Comparison of ENCODE assay signal across 8 cellular contexts in the genomic region with DNA sequence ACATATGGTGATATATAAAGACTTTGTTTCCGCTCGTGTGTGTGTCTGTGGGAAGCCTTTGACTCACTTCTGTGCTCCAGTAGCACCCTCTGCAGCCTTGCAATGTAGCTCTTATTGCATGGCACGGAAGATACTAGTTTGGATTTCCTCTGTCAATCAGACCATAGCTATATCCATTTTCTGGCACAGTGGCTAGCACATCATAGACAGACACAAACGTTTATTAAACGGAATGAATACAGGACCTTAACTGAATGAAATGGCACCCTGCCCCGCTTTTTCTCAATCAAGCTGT.
DNase-seq lines count a peak whose midpoint lies in the region; ATAC-seq, FAIRE-seq and TF ChIP-seq lines count a peak whose summit lies in the region.

No MANE protein-coding gene starts in this region.

- no peaks in the 10 kb centered on the region for H3K9me3 ChIP-seq in Panc1 (ENCODE audit: control insufficient read depth, insufficient read depth, low read depth, low read length)

- ATAC-seq in HG02759 (IDR thresholded peaks at IDR 0.05; ENCODE audit: unreplicated experiment): peak; percentile 43
- peak; percentile 40 for ATAC-seq in Panc1
- ATAC-seq in HG02973 (IDR thresholded peaks at IDR 0.05; ENCODE audit: unreplicated experiment): no peak

- intact Hi-C loops in Panc1 (cut with micrococcal nuclease; ENCODE audit: unreplicated experiment): no loop called here

- in situ Hi-C loops in Panc1 (cut with HindIII; ENCODE audit: low pct_unique_long_range_greater_than_20kb, low sequenced_read_pairs): no loop called here

- peak overlapping the region; percentile 78 for H3K27ac ChIP-seq in Panc1 (ENCODE audit: low read length)

- no TSS peak for BruUV-seq in Panc1 (replicated peaks; lab: Mats Ljungman, UMichigan)

- FAIRE-seq in GM12892 (lab: Jason Lieb, UNC): no peak

- TF ChIP-seq CTCF in Panc1 (IDR thresholded peaks at IDR 0.05): no peak
- no peak for TF ChIP-seq CTCF in cardiac fibroblast (IDR thresholded peaks at IDR 0.05; ENCODE audit: low read depth, low read length)
- peak; percentile 43 for TF ChIP-seq CTCF in kidney epithelial cell (IDR thresholded peaks at IDR 0.05; ENCODE audit: insufficient read depth, low read length, poor library complexity, severe bottlenecking)

- H3K36me3 ChIP-seq in Panc1 (ENCODE audit: control insufficient read depth, insufficient read depth, low read length) (no peaks in the 10 kb centered on the region), kidney epithelial cell (ENCODE audit: control insufficient read depth, insufficient read depth, low read length) (no peaks in the 10 kb centered on the region)

- no peak for TF ChIP-seq POLR2A in GM12892 (IDR thresholded peaks at IDR 0.05; ENCODE audit: low read depth, low read length)

- peak overlapping the region; percentile 61 to 85 for H3K4me3 ChIP-seq in Panc1 (ENCODE audit: low read depth in 2 of 2, low read length in 2 of 2)
- peak overlapping the region; percentile 59 to 71 for H3K4me3 ChIP-seq in cardiac fibroblast (replicated peaks in 1 of 2; ENCODE audit: low read depth in 2 of 2, low read length in 2 of 2)
- H3K4me3 ChIP-seq in kidney epithelial cell (ENCODE audit: low read depth, low read length): peak overlapping the region; percentile 75

- H3K4me1 ChIP-seq in Panc1 (ENCODE audit: control insufficient read depth, insufficient read depth, low read length): no peaks in the 10 kb centered on the region

- POLR2A ChIA-PET in Panc1 (lab: Charles Lee): no interaction called here

- CTCF ChIA-PET in Panc1 (lab: Charles Lee): no interaction called here

- no peaks in the 10 kb centered on the region for H3K27me3 ChIP-seq in Panc1 (ENCODE audit: control insufficient read depth, insufficient read depth, low read length)
- H3K27me3 ChIP-seq in kidney epithelial cell (ENCODE audit: control insufficient read depth, insufficient read depth, low read length): no peaks in the 10 kb centered on the region

- DNase-seq in GM04504 (ENCODE audit: low read depth): peak; percentile 34
- no peak for DNase-seq in Panc1 (ENCODE audit: low read depth, low spot score)
- peak; percentile 55 to 67 for DNase-seq in cardiac fibroblast (ENCODE audit: low read depth in 2 of 2)
- DNase-seq in kidney epithelial cell (ENCODE audit: low read depth): peak; percentile 26
- DNase-seq in stimulated activated CD4-positive, alpha-beta T cell treated with anti-CD3 and anti-CD28 coated beads, Interleukin-4, amount 100 ng/mL, for 4 hours: peak; percentile 2 to 4
- DNase-seq in GM12892 (ENCODE audit: insufficient read length): no peak

Comparison
In these comparisons a context has a peak if more than half of its experiments do, and no peak if none do; other contexts are left out.
1. DNase-seq: peak in GM04504 (single experiment), cardiac fibroblast (2 of 2), kidney epithelial cell (single experiment) and stimulated activated CD4-positive, alpha-beta T cell treated with anti-CD3 and anti-CD28 coated beads, Interleukin-4, amount 100 ng/mL, for 4 hours (2 of 2); none in Panc1 (single experiment) and GM12892 (single experiment).
2. Peak in every context shown above with its lines, with median percentiles within 50 percentile points of each other: H3K4me3 ChIP-seq.